In genomic region chr4:7045553-7045952, GRCh38 we compare ENCODE assay signal across 10 cellular contexts. TPM values are rescaled to one million over a fixed set of nuclear protein-coding genes. Genes with fewer than 3 reads are reported as not detected.
DNase-seq lines count a peak whose midpoint lies in the region; ATAC-seq and TF ChIP-seq lines count a peak whose summit lies in the region.
"Had no signal": no experiment of that assay in that cellular context is flagged by ENCODE, and none has a peak within 500 bp of the region (broad histone marks: within the 10 kb centered on the region; RNA-seq: fewer than 3 reads in every experiment).

No MANE protein-coding gene starts in this region.

- no peaks in the 10 kb centered on the region; the same call in none of the 2 replicates for H3K36me3 Mint-ChIP-seq in HFFc6 (ENCODE audit: low read depth)
- peaks cover 35% of the 10 kb centered on the region for H3K36me3 Mint-ChIP-seq in brain
- H3K36me3 Mint-ChIP-seq in nephron progenitor cell (ENCODE audit: low read depth): peaks cover 3% of the 10 kb centered on the region

- H3K9me3 Mint-ChIP-seq in HFFc6 (no peaks in the 10 kb centered on the region), brain (peaks cover 0 to 7% (median 0%) of the 10 kb centered on the region in 5 experiments), nephron progenitor cell (no peaks in the 10 kb centered on the region)

- H3K27me3 Mint-ChIP-seq in HFFc6 (ENCODE audit: insufficient read depth) (peaks cover 2% of the 10 kb centered on the region), brain (peaks cover 9% of the 10 kb centered on the region), nephron progenitor cell (ENCODE audit: low read depth, poor library complexity) (peaks cover 19% of the 10 kb centered on the region)

- H3K27ac Mint-ChIP-seq in HFFc6: no peak overlapping the region
- H3K27ac Mint-ChIP-seq in brain: peak overlapping the region in 4 of 5 experiments; percentile 60 to 85 (median 80)
- peak overlapping the region; percentile 30 for H3K27ac Mint-ChIP-seq in nephron progenitor cell

- DNase-seq in HFFc6 (no peak), nephron progenitor cell (no peak), pons (ENCODE audit: low spot score) (no peak), NOMO-1 treated with DMSO at 0.1 percent for 48 hours (lab: John Stamatoyannopoulos, UW; ENCODE audit: unreplicated experiment) (no peak), A172 (ENCODE audit: low spot score) (no peak)

- H3K4me1 Mint-ChIP-seq in HFFc6 (ENCODE audit: low read depth) (peaks cover 44% of the 10 kb centered on the region), brain (peaks cover 56% of the 10 kb centered on the region), nephron progenitor cell (peaks cover 57% of the 10 kb centered on the region)

- TF ChIP-seq CTCF in C4-2B (conservative IDR thresholded peaks at IDR 0.05) (no peak), HFFc6 (IDR thresholded peaks at IDR 0.05) (no peak), brain (conservative IDR thresholded peaks at IDR 0.05) (no peak), nephron progenitor cell (IDR thresholded peaks at IDR 0.05) (no peak)

- peak overlapping the region; percentile 96 for H3K27ac ChIP-seq in C4-2B
- H3K27ac ChIP-seq: SJSA1 had no signal

- ATAC-seq in HG03135 (IDR thresholded peaks at IDR 0.05; ENCODE audit: unreplicated experiment): no peak
- ATAC-seq: heart left ventricle had no signal

- H3K4me3 Mint-ChIP-seq in HFFc6: peak overlapping the region; percentile 94; the same call in 1 of the 2 replicates
- H3K4me3 Mint-ChIP-seq in brain: peak overlapping the region; percentile 83 to 95 (median 88)
- peak overlapping the region; percentile 86 for H3K4me3 Mint-ChIP-seq in nephron progenitor cell

RNA-seq across cellular contexts. Expression of gene TADA2B, which starts 2.4 kb away (rescaled TPM):
- 10 to 100 TPM; 15.5 to 19.9 (median 17.9) TPM for total RNA-seq in HFFc6 (2021; fragmentation: NEBNext Ultra II Directional; extraction: Animal tissue kit (Norgen Biotek cat#: 25700))
- polyA plus RNA-seq in brain (ENCODE audit: insufficient read depth, low read depth, low replicate concordance): 14.1 TPM
- 12.6 and 15.3 TPM in 2 replicates for total RNA-seq in A172 (2014; rRNA removed; shearing (Covaris generic))

RNA-seq across cellular contexts. Expression of gene GRPEL1, which starts 22.3 kb away (rescaled TPM):
- 10 to 100 TPM; 43.1 to 62.1 (median 45.3) TPM for total RNA-seq in HFFc6 (2021; fragmentation: NEBNext Ultra II Directional; extraction: Animal tissue kit (Norgen Biotek cat#: 25700))
- polyA plus RNA-seq in brain (ENCODE audit: insufficient read depth, low read depth, low replicate concordance): 34.2 TPM
- 57.9 and 76.0 TPM in 2 replicates for total RNA-seq in A172 (2014; rRNA removed; shearing (Covaris generic))
